ENCODE assay signal across 1 cellular context in genomic region chr2:9630750-9631483, GRCh38.
TF ChIP-seq lines count a peak whose summit lies in the region.

Gene YWHAQ (minus strand): TSS chr2:9630997. CDS start chr2:9630452, 545 bp downstream.

TF ChIP-seq in HepG2, 621 proteins besides CTCF, POLR2A, EP300 and RAD21 (continued from another document and continues in another):
- no peak for TF ChIP-seq ZNF530 (CRISPR knock-in tag; IDR thresholded peaks at IDR 0.05; ENCODE audit: low read depth)
- no peak for TF ChIP-seq MAFK (conservative IDR thresholded peaks at IDR 0.05 in 1 of 2, IDR thresholded peaks at IDR 0.05 in 1 of 2; ENCODE audit: low read length in 2 of 2)
- no peak for TF ChIP-seq AKNA (CRISPR knock-in tag; IDR thresholded peaks at IDR 0.05; ENCODE audit: borderline replicate concordance)
- TF ChIP-seq SP5 (CRISPR knock-in tag; IDR thresholded peaks at IDR 0.05; ENCODE audit: borderline replicate concordance, low read depth) = peak; percentile 98
- TF ChIP-seq ATM (IDR thresholded peaks at IDR 0.05; ENCODE audit: borderline replicate concordance) = no peak
- peak; percentile 89; the same call in 1 of the 2 replicates for TF ChIP-seq KLF6 (CRISPR knock-in tag; IDR thresholded peaks at IDR 0.05)
- no peak; the same call in none of the 2 replicates for TF ChIP-seq ZNF333 (CRISPR knock-in tag; IDR thresholded peaks at IDR 0.05; ENCODE audit: borderline replicate concordance)
- TF ChIP-seq NFKBIZ (CRISPR knock-in tag; IDR thresholded peaks at IDR 0.05) = no peak; the same call in 1 of the 2 replicates
- no peak for TF ChIP-seq SOX6 (IDR thresholded peaks at IDR 0.05)
- TF ChIP-seq SOX6 (CRISPR knock-in tag; IDR thresholded peaks at IDR 0.05) = no peak; the same call in 1 of the 2 replicates
- TF ChIP-seq SMAD3 (CRISPR knock-in tag; IDR thresholded peaks at IDR 0.05) = peak; percentile 56; the same call in 1 of the 2 replicates
- TF ChIP-seq SIN3B (IDR thresholded peaks at IDR 0.05; ENCODE audit: low read length) = peak; percentile 17; the same call in 1 of the 2 replicates
- peak; percentile 61; the same call in 1 of the 2 replicates for TF ChIP-seq GTF2F1 (IDR thresholded peaks at IDR 0.05; ENCODE audit: low read length)
- no peak; the same call in 1 of the 2 replicates for TF ChIP-seq ZFYVE20 (CRISPR knock-in tag; IDR thresholded peaks at IDR 0.05; ENCODE audit: borderline replicate concordance, low read depth)
- TF ChIP-seq PAWR (CRISPR knock-in tag; IDR thresholded peaks at IDR 0.05; ENCODE audit: borderline replicate concordance) = no peak
- no peak for TF ChIP-seq NFIC (IDR thresholded peaks at IDR 0.05; ENCODE audit: low read length)
- TF ChIP-seq ZNF510 (CRISPR knock-in tag; IDR thresholded peaks at IDR 0.05; ENCODE audit: low read depth) = no peak
- peak; percentile 96 for TF ChIP-seq SOX13 (IDR thresholded peaks at IDR 0.05)
- peak in 1 of 2 experiments; percentile 70; a peak in 1 of 4 replicates for TF ChIP-seq SOX13 (CRISPR knock-in tag; conservative IDR thresholded peaks at IDR 0.05 in 1 of 2, IDR thresholded peaks at IDR 0.05 in 1 of 2)
- TF ChIP-seq ZNF577 (CRISPR knock-in tag; IDR thresholded peaks at IDR 0.05; ENCODE audit: borderline replicate concordance, low read depth) = no peak
- peak; percentile 43; the same call in 1 of the 2 replicates for TF ChIP-seq ZNF12 (CRISPR knock-in tag; IDR thresholded peaks at IDR 0.05)
- peak; percentile 87 for TF ChIP-seq PCBP1 (IDR thresholded peaks at IDR 0.05; ENCODE audit: borderline replicate concordance, low read depth, low read length)
- TF ChIP-seq HOXA7 (CRISPR knock-in tag; IDR thresholded peaks at IDR 0.05) = no peak
- no peak; the same call in 1 of the 2 replicates for TF ChIP-seq DZIP1 (CRISPR knock-in tag; IDR thresholded peaks at IDR 0.05)
- TF ChIP-seq ZBTB44 (CRISPR knock-in tag; IDR thresholded peaks at IDR 0.05) = peak; percentile 49
- TF ChIP-seq FOXA3 (CRISPR knock-in tag; IDR thresholded peaks at IDR 0.05) = peak; percentile 62; the same call in 1 of the 2 replicates
- peak; percentile 49; the same call in 1 of the 2 replicates for TF ChIP-seq ATF2 (CRISPR knock-in tag; IDR thresholded peaks at IDR 0.05)
- no peak for TF ChIP-seq KDM6A (CRISPR knock-in tag; IDR thresholded peaks at IDR 0.05; ENCODE audit: low read depth)
- no peak for TF ChIP-seq FOXA1 (IDR thresholded peaks at IDR 0.05)
- TF ChIP-seq FOXA1 (CRISPR knock-in tag; IDR thresholded peaks at IDR 0.05) = peak; percentile 8; the same call in 1 of the 2 replicates
- no peak for TF ChIP-seq CEBPG (CRISPR knock-in tag; IDR thresholded peaks at IDR 0.05)
- no peak for TF ChIP-seq ZNF121 (CRISPR knock-in tag; IDR thresholded peaks at IDR 0.05)
- no peak for TF ChIP-seq ZNF816 (CRISPR knock-in tag; IDR thresholded peaks at IDR 0.05; ENCODE audit: borderline replicate concordance)
- TF ChIP-seq ZNF503 (CRISPR knock-in tag; IDR thresholded peaks at IDR 0.05) = peak; percentile 67
- no peak for TF ChIP-seq TCF7L2 (IDR thresholded peaks at IDR 0.05; ENCODE audit: low read depth, low read length)
- peak; percentile 33; the same call in 1 of the 2 replicates for TF ChIP-seq ZNF142 (CRISPR knock-in tag; IDR thresholded peaks at IDR 0.05)
- no peak for TF ChIP-seq ZNF784 (CRISPR knock-in tag; IDR thresholded peaks at IDR 0.05; ENCODE audit: borderline replicate concordance)
- TF ChIP-seq IKZF4 (CRISPR knock-in tag; IDR thresholded peaks at IDR 0.05; ENCODE audit: borderline replicate concordance, low read depth, not compliant biosample characterization) = no peak
- 0 out of 2 replicates have a peak, but pooled peaks have one; percentile 76 for TF ChIP-seq SALL2 (CRISPR knock-in tag; IDR thresholded peaks at IDR 0.05)
- peak; percentile 96 for TF ChIP-seq RFX3 (CRISPR knock-in tag; IDR thresholded peaks at IDR 0.05)
- TF ChIP-seq ZNF382 (CRISPR knock-in tag; IDR thresholded peaks at IDR 0.05; ENCODE audit: borderline replicate concordance) = no peak
- TF ChIP-seq ZFP82 (CRISPR knock-in tag; IDR thresholded peaks at IDR 0.05; ENCODE audit: borderline replicate concordance) = no peak
- TF ChIP-seq MEIS1 (CRISPR knock-in tag; IDR thresholded peaks at IDR 0.05; ENCODE audit: borderline replicate concordance) = no peak
- peak; percentile 90 for TF ChIP-seq CBFB (CRISPR knock-in tag; IDR thresholded peaks at IDR 0.05)
- TF ChIP-seq ZNF558 (CRISPR knock-in tag; IDR thresholded peaks at IDR 0.05; ENCODE audit: borderline replicate concordance) = 0 out of 2 replicates have a peak, but pooled peaks have one; percentile 5
- TF ChIP-seq KDM1A (CRISPR knock-in tag; IDR thresholded peaks at IDR 0.05) = no peak
- TF ChIP-seq FOXM1 (CRISPR knock-in tag; IDR thresholded peaks at IDR 0.05) = no peak
